ENCODE assay signal across 18 cellular contexts in genomic region chr16:54063374-54063773, GRCh38.
DNase-seq lines count a peak whose midpoint lies in the region; ATAC-seq, FAIRE-seq and TF ChIP-seq lines count a peak whose summit lies in the region.
"Had no signal": no experiment of that assay in that cellular context is flagged by ENCODE, and none has a peak within 500 bp of the region (broad histone marks: within the 10 kb centered on the region; RNA-seq: fewer than 3 reads in every experiment).

No MANE protein-coding gene starts in this region.

- TF ChIP-seq EP300 in HepG2 (IDR thresholded peaks at IDR 0.05; ENCODE audit: low read depth in 2 of 2, low read length in 2 of 2) (no peak), HepG2 (CRISPR knock-in tag; IDR thresholded peaks at IDR 0.05; ENCODE audit: borderline replicate concordance) (no peak)

- H3K27me3 ChIP-seq in adipocyte (replicated peaks; ENCODE audit: control insufficient read depth, insufficient read depth, low read length) (no peaks in the 10 kb centered on the region), HepG2 (ENCODE audit: control insufficient read depth in 1 of 2, insufficient read depth in 2 of 2, low read length in 2 of 2) (no peaks in the 10 kb centered on the region), osteoblast (ENCODE audit: insufficient read depth, low read length) (no peaks in the 10 kb centered on the region)
- H3K27me3 ChIP-seq: BLaER1 treated with 17β-estradiol and CSF1 and Interleukin-3, amounts not matched to agents 10 nM and 100 nM had no signal

- peak overlapping the region; percentile 8 for H3K4me3 ChIP-seq in adipocyte (ENCODE audit: low read length)
- H3K4me3 ChIP-seq in HepG2 (replicated peaks in 1 of 3; ENCODE audit: insufficient read depth in 1 of 3, low read depth in 2 of 3, low read length in 3 of 3), result no peak overlapping the region
- H3K4me3 ChIP-seq in osteoblast (ENCODE audit: insufficient read depth, low read length), result no peak overlapping the region
- H3K4me3 ChIP-seq: BLaER1 treated with 17β-estradiol and CSF1 and Interleukin-3, amounts not matched to agents 10 nM and 100 nM; GM12878 had no signal

- H3K9me3 ChIP-seq in adipocyte (ENCODE audit: control insufficient read depth, low read length) (no peaks in the 10 kb centered on the region), HepG2 (ENCODE audit: low read length) (no peaks in the 10 kb centered on the region), osteoblast (ENCODE audit: low read depth, low read length) (no peaks in the 10 kb centered on the region)
- H3K9me3 ChIP-seq: BLaER1 treated with 17β-estradiol and CSF1 and Interleukin-3, amounts not matched to agents 10 nM and 100 nM had no signal

- no peaks in the 10 kb centered on the region for H4K20me1 ChIP-seq in HepG2 (ENCODE audit: insufficient read depth, low read length)
- H4K20me1 ChIP-seq in osteoblast (ENCODE audit: insufficient read depth, low read length), result no peaks in the 10 kb centered on the region
- H4K20me1 ChIP-seq: BLaER1 treated with 17β-estradiol and CSF1 and Interleukin-3, amounts not matched to agents 10 nM and 100 nM had no signal

- H3K27ac ChIP-seq in HepG2 (ENCODE audit: extremely low read length, insufficient read depth, low read length), result no peak overlapping the region
- no peak overlapping the region for H3K27ac ChIP-seq in osteoblast (ENCODE audit: low read depth, low read length)
- H3K27ac ChIP-seq: BLaER1 treated with 17β-estradiol and CSF1 and Interleukin-3, amounts not matched to agents 10 nM and 100 nM had no signal

- no peaks in the 10 kb centered on the region for H3K36me3 ChIP-seq in adipocyte (ENCODE audit: control insufficient read depth, insufficient read depth, low read length, severe bottlenecking)
- H3K36me3 ChIP-seq in HepG2 (replicated peaks in 1 of 2; ENCODE audit: control insufficient read depth in 1 of 2, insufficient read depth in 2 of 2, low read length in 2 of 2), result no peaks in the 10 kb centered on the region
- H3K36me3 ChIP-seq in osteoblast (ENCODE audit: insufficient read depth, low read length), result no peaks in the 10 kb centered on the region

- 96% methylated on average over 8 of the region's 8 CpGs for whole genome bisulfite sequencing in HepG2 (ENCODE audit: low lambda C conversion rate)

- CTCF ChIA-PET in HepG2 (lab: Yijun Ruan, JAX; ENCODE audit: low intra/inter-chr PET ratio, low total read pairs), result no interaction called here

- no TSS peak for BruUV-seq in HepG2 (replicated peaks; lab: Mats Ljungman, UMichigan)

- no peak for TF ChIP-seq CTCF in HepG2 (CRISPR knock-in tag; IDR thresholded peaks at IDR 0.05)
- no peak for TF ChIP-seq CTCF in osteoblast (IDR thresholded peaks at IDR 0.05; ENCODE audit: extremely low read depth, low read depth, low read length)

- H3K79me2 ChIP-seq in HepG2 (ENCODE audit: insufficient read depth, low read length) (no peaks in the 10 kb centered on the region), osteoblast (ENCODE audit: insufficient read depth, low read length) (no peaks in the 10 kb centered on the region)

- in situ Hi-C loops in HepG2 (cut with HindIII; ENCODE audit: extremely low pct_ligation_motif_present, low pct_unique_long_range_greater_than_20kb), result no loop called here

- DNase-seq in Right ventricle myocardium superior (no peak), Right ventricle myocardium inferior (ENCODE audit: missing footprints) (no peak), adipocyte (ENCODE audit: low read depth) (no peak), HepG2 (ENCODE audit: low spot score) (no peak), osteoblast (ENCODE audit: insufficient read length, low spot score, missing footprints) (no peak), foreskin melanocyte (no peak)
- no peak for DNase-seq in activated naive CD4-positive, alpha-beta T cell treated with Interleukin-2 at 50 U/mL for 16 hours
- no peak for DNase-seq in stimulated activated CD4-positive, alpha-beta T cell treated with anti-CD3 and anti-CD28 coated beads, Interleukin-4, amount 100 ng/mL, for 4 hours
- DNase-seq: ACHN; Calu3; CD4-positive, CD25-positive, alpha-beta regulatory T cell; DMS79; HCEC 1CT; HFFc6 had no signal

- H2AFZ ChIP-seq in HepG2 (ENCODE audit: low read length) (no peak overlapping the region), osteoblast (ENCODE audit: low read length) (no peak overlapping the region)

- peak; percentile 13 for ATAC-seq in Right ventricle myocardium superior (ENCODE audit: poor library complexity)
- ATAC-seq in Right ventricle myocardium inferior, result no peak
- ATAC-seq in HepG2, result no peak
- ATAC-seq: GM12878 had no signal

- POLR2A ChIA-PET in HepG2 (lab: Yijun Ruan, JAX), result no interaction called here

- H3K4me2 ChIP-seq in HepG2 (ENCODE audit: low read depth, low read length) (no peak overlapping the region), osteoblast (ENCODE audit: insufficient read depth, low read length) (peak overlapping the region; percentile 23)
- H3K4me2 ChIP-seq: BLaER1 treated with 17β-estradiol and CSF1 and Interleukin-3, amounts not matched to agents 10 nM and 100 nM had no signal

- H3K9ac ChIP-seq in adipocyte (ENCODE audit: low read length) (no peak overlapping the region), HepG2 (ENCODE audit: insufficient read depth, low read depth, low read length) (no peak overlapping the region)
- H3K9ac ChIP-seq: BLaER1 treated with 17β-estradiol and CSF1 and Interleukin-3, amounts not matched to agents 10 nM and 100 nM had no signal

- intact Hi-C loops in Right ventricle myocardium superior (cut with DNase I), result no loop called here
- intact Hi-C loops in Right ventricle myocardium inferior (cut with DNase I), result no loop called here
- intact Hi-C loops in HepG2 (cut with micrococcal nuclease; ENCODE audit: unreplicated experiment), result loop anchor here (10.0 kb wide), 1 partner anchor 111 kb away; no protein-coding TSS in a partner anchor

- H3K4me1 ChIP-seq in adipocyte (ENCODE audit: control insufficient read depth, insufficient read depth, low read length), result peaks cover 16% of the 10 kb centered on the region
- peaks cover 63% of the 10 kb centered on the region for H3K4me1 ChIP-seq in HepG2 (ENCODE audit: insufficient read depth, low read length)
- no peaks in the 10 kb centered on the region for H3K4me1 ChIP-seq in osteoblast (ENCODE audit: insufficient read depth, low read length)
- H3K4me1 ChIP-seq: BLaER1 treated with 17β-estradiol and CSF1 and Interleukin-3, amounts not matched to agents 10 nM and 100 nM had no signal

- no peak for TF ChIP-seq RAD21 in HepG2 (CRISPR knock-in tag; IDR thresholded peaks at IDR 0.05)

- TF ChIP-seq POLR2A in HepG2 (IDR thresholded peaks at IDR 0.05; ENCODE audit: insufficient read depth in 1 of 2, low read depth in 2 of 2, low read length in 2 of 2), result no peak

- FAIRE-seq in HepG2 (lab: Jason Lieb, UNC), result no peak
- FAIRE-seq: GM12878, GM18507, HTR-8/SVneo had no signal

TF ChIP-seq in HepG2, 621 proteins besides CTCF, POLR2A, EP300 and RAD21:
- TF ChIP-seq SOX6 (IDR thresholded peaks at IDR 0.05) (no peak), SOX6 (CRISPR knock-in tag; IDR thresholded peaks at IDR 0.05) (peak; percentile 59; the same call in 1 of the 2 replicates), KLF16 (CRISPR knock-in tag; IDR thresholded peaks at IDR 0.05) (no peak), HBP1 (CRISPR knock-in tag; IDR thresholded peaks at IDR 0.05; ENCODE audit: low read depth) (no peak), HOXA5 (CRISPR knock-in tag; IDR thresholded peaks at IDR 0.05) (0 out of 2 replicates have a peak, but pooled peaks have one; percentile 29), ZNF7 (CRISPR knock-in tag; IDR thresholded peaks at IDR 0.05) (no peak), SOX13 (IDR thresholded peaks at IDR 0.05) (no peak), SOX13 (CRISPR knock-in tag; conservative IDR thresholded peaks at IDR 0.05 in 1 of 2, IDR thresholded peaks at IDR 0.05 in 1 of 2) (peak in 1 of 2 experiments; percentile 52; a peak in 2 of 4 replicates), SOX5 (CRISPR knock-in tag; IDR thresholded peaks at IDR 0.05; ENCODE audit: borderline replicate concordance) (peak; percentile 57; the same call in 1 of the 2 replicates), RNF219 (CRISPR knock-in tag; IDR thresholded peaks at IDR 0.05) (no peak), POGZ (CRISPR knock-in tag; IDR thresholded peaks at IDR 0.05) (0 out of 2 replicates have a peak, but pooled peaks have one; percentile 33)
